17 cellular contexts compared by ENCODE assay signal in the genomic region with DNA sequence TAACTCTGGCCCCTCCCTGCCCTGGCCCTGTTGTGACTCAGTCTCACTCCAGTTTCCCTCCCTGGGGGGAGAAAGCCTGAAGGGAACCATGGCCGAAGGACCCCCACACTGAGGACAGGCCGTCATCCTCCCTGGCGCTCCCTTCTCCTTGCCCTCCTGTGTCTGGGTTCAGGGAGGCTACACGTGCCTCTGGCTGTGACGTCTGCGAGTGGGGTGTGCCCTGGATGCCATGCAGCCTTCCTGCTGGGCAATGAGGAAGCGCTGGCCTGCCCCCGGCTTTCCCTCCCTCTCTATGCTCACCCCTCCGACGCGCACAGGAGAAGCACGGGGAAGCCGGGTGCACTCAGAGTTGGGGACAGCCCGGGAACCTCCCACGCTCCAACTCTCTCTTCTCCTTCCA. TPM values are rescaled to one million over a fixed set of nuclear protein-coding genes. Genes with fewer than 3 reads are reported as not detected.
"Had no signal": no experiment of that assay in that cellular context is flagged by ENCODE, and none has a peak within 500 bp of the region (broad histone marks: within the 10 kb centered on the region; RNA-seq: fewer than 3 reads in every experiment).

No MANE protein-coding gene starts in this region.

- H3K4me1 ChIP-seq: right atrium auricular region, tibial nerve had no signal

- H3K27ac ChIP-seq: right atrium auricular region, tibial nerve had no signal

- H3K27me3 ChIP-seq: right atrium auricular region had no signal

- H3K4me3 ChIP-seq: right atrium auricular region, smooth muscle cell, tibial nerve had no signal

- ATAC-seq: naive thymus-derived CD8-positive, alpha-beta T cell; stimulated activated effector memory CD8-positive, alpha-beta T cell treated with anti-CD3 and anti-CD28 coated beads, Interleukin-12 subunit alpha, Interleukin-12 subunit beta, amount 100 ng/mL, for 72 hours; T-helper 17 cell had no signal

- DNase-seq: activated CD4-positive, alpha-beta T cell treated with anti-CD3 and anti-CD28 coated beads, Interleukin-2, amount 50 U/mL, for 4 hours; activated CD4-positive, CD25-positive, alpha-beta regulatory T cell treated with anti-CD3 and anti-CD28 coated beads, Interleukin-2, amount 50 U/mL, for 72 hours; activated effector memory CD4-positive, alpha-beta T cell treated with Interleukin-2 at 50 U/mL for 16 hours; activated T-cell treated with anti-CD3 and anti-CD28 coated beads, Interleukin-2, amount 50 U/mL, for 24 hours; amniotic stem cell; endodermal cell; erythroblast; hippocampal formation; mammary epithelial cell; naive thymus-derived CD8-positive, alpha-beta T cell; T-helper 17 cell had no signal

RNA-seq across cellular contexts. Expression of a gene that starts 9.1 kb away (rescaled TPM):
- total RNA-seq: endodermal cell; mammary epithelial cell; mononuclear cell; naive thymus-derived CD8-positive, alpha-beta T cell; right atrium auricular region; smooth muscle cell; subcutaneous adipose tissue; T-helper 17 cell; tibial nerve had no signal
- polyA plus RNA-seq: mammary epithelial cell; naive thymus-derived CD8-positive, alpha-beta T cell; smooth muscle cell had no signal
